12 cellular contexts compared by ENCODE assay signal in the genomic region with DNA sequence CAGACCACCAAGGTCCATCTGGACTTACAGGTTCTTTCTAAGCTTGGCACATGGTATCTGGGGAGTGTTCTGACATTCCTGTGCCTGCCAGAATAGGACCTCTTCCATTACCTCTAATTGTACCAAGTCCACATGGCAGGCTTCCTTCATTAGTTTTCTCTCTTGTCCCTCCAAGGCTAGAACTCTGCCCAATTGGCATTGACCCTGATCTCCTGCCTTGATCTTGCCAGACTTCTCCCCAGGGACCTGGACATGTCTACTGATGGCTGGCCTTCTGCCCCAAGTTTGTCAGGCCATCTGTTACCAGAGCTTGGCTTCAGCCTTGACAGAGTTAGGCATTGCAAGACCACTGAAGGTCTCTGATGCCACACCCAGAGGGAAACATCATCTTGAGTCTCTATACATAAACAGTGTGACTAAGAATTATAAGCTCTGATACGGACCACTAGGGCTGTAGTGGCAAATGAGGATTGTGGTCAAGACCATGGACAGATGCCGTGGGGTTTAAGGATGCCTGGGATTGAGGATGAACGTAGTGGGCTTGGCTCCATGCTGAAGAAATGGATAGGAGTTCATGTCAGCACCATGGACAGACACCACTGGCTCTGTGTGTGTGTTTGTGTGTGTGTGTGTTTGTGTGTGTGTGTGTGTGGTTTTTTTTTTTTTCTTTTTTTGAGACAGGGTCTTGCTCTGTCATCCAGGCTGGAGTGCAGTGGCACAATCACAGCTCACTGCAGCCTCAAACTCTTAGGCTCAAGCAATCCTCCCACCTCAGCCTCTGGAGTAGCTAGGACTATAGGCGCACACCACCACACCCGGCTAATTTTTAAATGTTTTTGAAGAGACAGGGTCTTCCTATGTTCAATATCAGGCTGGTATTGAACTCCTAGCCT. TPM values are rescaled to one million over a fixed set of nuclear protein-coding genes. Genes with fewer than 3 reads are reported as not detected.
DNase-seq lines count a peak whose midpoint lies in the region; ATAC-seq and TF ChIP-seq lines count a peak whose summit lies in the region.
"Had no signal": no experiment of that assay in that cellular context is flagged by ENCODE, and none has a peak within 500 bp of the region (broad histone marks: within the 10 kb centered on the region; RNA-seq: fewer than 3 reads in every experiment).

No MANE protein-coding gene starts in this region.

- H3K4me3 ChIP-seq in liver (ENCODE audit: low read depth in 1 of 3, low read length in 3 of 3) (no peak overlapping the region), esophagus squamous epithelium (no peak overlapping the region)
- H3K4me3 ChIP-seq in naive thymus-derived CD4-positive, alpha-beta T cell (ENCODE audit: low read length) = no peak overlapping the region
- H3K4me3 ChIP-seq: heart right ventricle had no signal

- no peak overlapping the region for H3K9ac ChIP-seq in liver (ENCODE audit: low read depth in 1 of 2, low read length in 2 of 2)

- no peak for TF ChIP-seq CTCF in liver (IDR thresholded peaks at IDR 0.05; ENCODE audit: low read depth, low read length, missing input control)
- no peak for TF ChIP-seq CTCF in esophagus squamous epithelium (IDR thresholded peaks at IDR 0.05)
- TF ChIP-seq CTCF in omental fat pad (IDR thresholded peaks at IDR 0.05) = no peak

- H3K27me3 ChIP-seq in liver (ENCODE audit: control insufficient read depth in 4 of 4, insufficient read depth in 4 of 4, low read length in 3 of 4) = no peaks in the 10 kb centered on the region
- peaks cover 0 to 31% (median 0%) of the 10 kb centered on the region in 4 donors for H3K27me3 ChIP-seq in esophagus squamous epithelium
- H3K27me3 ChIP-seq in naive thymus-derived CD4-positive, alpha-beta T cell (ENCODE audit: control insufficient read depth in 2 of 2, insufficient read depth in 2 of 2, low read length in 2 of 2) = no peaks in the 10 kb centered on the region

- H3K4me1 ChIP-seq in liver (ENCODE audit: control insufficient read depth in 4 of 4, insufficient read depth in 4 of 4, low read length in 3 of 4) (no peaks in the 10 kb centered on the region), esophagus squamous epithelium (no peaks in the 10 kb centered on the region)
- no peaks in the 10 kb centered on the region for H3K4me1 ChIP-seq in naive thymus-derived CD4-positive, alpha-beta T cell (ENCODE audit: control insufficient read depth in 2 of 2, insufficient read depth in 2 of 2, low read length in 2 of 2)
- H3K4me1 ChIP-seq: heart right ventricle had no signal

- no peaks in the 10 kb centered on the region for H3K36me3 Mint-ChIP-seq in activated T-helper 1 cell treated with anti-CD3 and anti-CD28 coated beads, Interleukin-12 subunit alpha, Interleukin-12 subunit beta, Interleukin-2, Interleukin-4 antibody, amounts not matched to agents 30 ng/mL and 10 ng/mL and 1 ng/mL, durations not matched to agents 14 hours and 24 hours and 36 hours (ENCODE audit: low read depth)
- no peaks in the 10 kb centered on the region for H3K36me3 Mint-ChIP-seq in naive thymus-derived CD4-positive, alpha-beta T cell

- no peak for ATAC-seq in omental fat pad (ENCODE audit: low FRiP score)
- ATAC-seq in naive thymus-derived CD4-positive, alpha-beta T cell = no peak
- ATAC-seq: heart right ventricle had no signal

- intact Hi-C loops in esophagus squamous epithelium (cut with DNase I) = no loop called here
- intact Hi-C loops in activated T-helper 1 cell treated with anti-CD3 and anti-CD28 coated beads, Interleukin-12 subunit alpha, Interleukin-12 subunit beta, Interleukin-2, Interleukin-4 antibody, amounts not matched to agents 30 ng/mL and 10 ng/mL and 1 ng/mL, durations not matched to agents 14 hours and 24 hours and 36 hours (cut with micrococcal nuclease) = no loop called here
- intact Hi-C loops in naive thymus-derived CD4-positive, alpha-beta T cell (cut with micrococcal nuclease) = no loop called here

- 54% methylated on average over 5 of the region's 5 CpGs for WGBS in liver
- 50 to 54% methylated on average over 5 of the region's 5 CpGs for WGBS in esophagus squamous epithelium, 2 donors

- no peak overlapping the region for H3K27ac Mint-ChIP-seq in activated T-helper 1 cell treated with anti-CD3 and anti-CD28 coated beads, Interleukin-12 subunit alpha, Interleukin-12 subunit beta, Interleukin-2, Interleukin-4 antibody, amounts not matched to agents 30 ng/mL and 10 ng/mL and 1 ng/mL, durations not matched to agents 14 hours and 24 hours and 36 hours
- no peak overlapping the region for H3K27ac Mint-ChIP-seq in naive thymus-derived CD4-positive, alpha-beta T cell
- H3K27ac Mint-ChIP-seq: activated B cell treated with CpG ODN at 0.5 μM for 24 hours had no signal

- H3K27me3 Mint-ChIP-seq in activated T-helper 1 cell treated with anti-CD3 and anti-CD28 coated beads, Interleukin-12 subunit alpha, Interleukin-12 subunit beta, Interleukin-2, Interleukin-4 antibody, amounts not matched to agents 30 ng/mL and 10 ng/mL and 1 ng/mL, durations not matched to agents 14 hours and 24 hours and 36 hours (ENCODE audit: insufficient read depth) = peaks cover 12% of the 10 kb centered on the region
- H3K27me3 Mint-ChIP-seq in naive thymus-derived CD4-positive, alpha-beta T cell = peaks cover 0 to 11% (median 4%) of the 10 kb centered on the region in 5 donors

- H3K9me3 ChIP-seq in liver (ENCODE audit: control insufficient read depth in 4 of 4, low read length in 3 of 4) (peaks cover 0 to 2% (median 0%) of the 10 kb centered on the region in 4 donors), esophagus squamous epithelium (no peaks in the 10 kb centered on the region)
- no peaks in the 10 kb centered on the region for H3K9me3 ChIP-seq in naive thymus-derived CD4-positive, alpha-beta T cell (ENCODE audit: control insufficient read depth in 2 of 3, low read length in 3 of 3)
- H3K9me3 ChIP-seq: heart right ventricle had no signal

- H3K4me3 Mint-ChIP-seq in activated T-helper 1 cell treated with anti-CD3 and anti-CD28 coated beads, Interleukin-12 subunit alpha, Interleukin-12 subunit beta, Interleukin-2, Interleukin-4 antibody, amounts not matched to agents 30 ng/mL and 10 ng/mL and 1 ng/mL, durations not matched to agents 14 hours and 24 hours and 36 hours = no peak overlapping the region
- H3K4me3 Mint-ChIP-seq in naive thymus-derived CD4-positive, alpha-beta T cell = no peak overlapping the region
- H3K4me3 Mint-ChIP-seq: activated B cell treated with CpG ODN at 0.5 μM for 24 hours had no signal

- no peaks in the 10 kb centered on the region for H3K36me3 ChIP-seq in liver (ENCODE audit: control insufficient read depth in 4 of 4, insufficient read depth in 3 of 4, low read depth in 1 of 4, low read length in 3 of 4)
- no peaks in the 10 kb centered on the region for H3K36me3 ChIP-seq in esophagus squamous epithelium
- H3K36me3 ChIP-seq in naive thymus-derived CD4-positive, alpha-beta T cell (ENCODE audit: control insufficient read depth in 2 of 3, insufficient read depth in 3 of 3, low read length in 3 of 3) = no peaks in the 10 kb centered on the region
- H3K36me3 ChIP-seq: heart right ventricle had no signal

- CTCF ChIA-PET in naive thymus-derived CD4-positive, alpha-beta T cell (lab: Charles Lee) = no interaction called here

- H3K27ac ChIP-seq in liver (ENCODE audit: low read depth in 1 of 2, low read length in 2 of 2) (no peak overlapping the region), esophagus squamous epithelium (no peak overlapping the region)
- H3K27ac ChIP-seq in naive thymus-derived CD4-positive, alpha-beta T cell (ENCODE audit: low read depth, low read length) = no peak overlapping the region
- H3K27ac ChIP-seq: heart right ventricle had no signal

- DNase-seq in ELR (ENCODE audit: low read depth) (peak; percentile 52), M059J (ENCODE audit: low read depth) (peak; percentile 34), cerebellar cortex (ENCODE audit: low spot score) (peak; percentile 50), esophagus squamous epithelium (lab: John Stamatoyannopoulos, UW) (no peak), omental fat pad (ENCODE audit: low spot score) (no peak)
- no peak for DNase-seq in activated T-helper 1 cell treated with anti-CD3 and anti-CD28 coated beads, Interleukin-12 subunit alpha, Interleukin-12 subunit beta, Interleukin-2, Interleukin-4 antibody, amounts not matched to agents 30 ng/mL and 10 ng/mL and 1 ng/mL, durations not matched to agents 14 hours and 24 hours and 36 hours (ENCODE audit: low spot score)
- no peak for DNase-seq in naive thymus-derived CD4-positive, alpha-beta T cell
- DNase-seq: activated B cell treated with CpG ODN at 0.5 μM for 24 hours, heart right ventricle, KG1, NCI-H774 had no signal

- no peak for TF ChIP-seq RAD21 in liver (IDR thresholded peaks at IDR 0.05)

- H3K4me1 Mint-ChIP-seq in activated T-helper 1 cell treated with anti-CD3 and anti-CD28 coated beads, Interleukin-12 subunit alpha, Interleukin-12 subunit beta, Interleukin-2, Interleukin-4 antibody, amounts not matched to agents 30 ng/mL and 10 ng/mL and 1 ng/mL, durations not matched to agents 14 hours and 24 hours and 36 hours (ENCODE audit: low read depth) = no peaks in the 10 kb centered on the region
- H3K4me1 Mint-ChIP-seq in naive thymus-derived CD4-positive, alpha-beta T cell = peaks cover 0 to 4% (median 0%) of the 10 kb centered on the region in 7 donors
- H3K4me1 Mint-ChIP-seq: activated B cell treated with CpG ODN at 0.5 μM for 24 hours had no signal

- no peak for TF ChIP-seq POLR2A in esophagus squamous epithelium (IDR thresholded peaks at IDR 0.05)

- POLR2A ChIA-PET in naive thymus-derived CD4-positive, alpha-beta T cell (lab: Charles Lee) = no interaction called here

- H3K9me3 Mint-ChIP-seq in activated T-helper 1 cell treated with anti-CD3 and anti-CD28 coated beads, Interleukin-12 subunit alpha, Interleukin-12 subunit beta, Interleukin-2, Interleukin-4 antibody, amounts not matched to agents 30 ng/mL and 10 ng/mL and 1 ng/mL, durations not matched to agents 14 hours and 24 hours and 36 hours = no peaks in the 10 kb centered on the region
- H3K9me3 Mint-ChIP-seq in naive thymus-derived CD4-positive, alpha-beta T cell = peaks cover 0 to 3% (median 0%) of the 10 kb centered on the region in 11 donors
- H3K9me3 Mint-ChIP-seq: activated B cell treated with CpG ODN at 0.5 μM for 24 hours had no signal

RNA-seq across cellular contexts. Expression of a gene that starts 19.5 kb away (rescaled TPM):
- total RNA-seq in M059J (2014; rRNA removed; shearing (Covaris generic)) = 63.2 and 72.0 TPM in 2 replicates
- total RNA-seq in liver (10 to 100 TPM; 19.1 to 34.7 TPM), esophagus squamous epithelium (10 to 100 TPM; 31.3 to 69.5 (median 39.9) TPM), omental fat pad (10 to 100 TPM; 31.4 to 39.9 (median 36.1) TPM)
- 10 to 100 TPM; 46.9 to 76.6 TPM for polyA plus RNA-seq in liver
- total RNA-seq in activated T-helper 1 cell treated with anti-CD3 and anti-CD28 coated beads, Interleukin-12 subunit alpha, Interleukin-12 subunit beta, Interleukin-2, Interleukin-4 antibody, amounts not matched to agents 30 ng/mL and 10 ng/mL and 1 ng/mL, durations not matched to agents 14 hours and 24 hours and 36 hours = 125 and 126 TPM in 2 replicates
- 10 to 100 TPM; 20.4 to 93.5 (median 23.5) TPM for total RNA-seq in naive thymus-derived CD4-positive, alpha-beta T cell
- polyA plus RNA-seq in naive thymus-derived CD4-positive, alpha-beta T cell = 10 to 100 TPM; 46.6 to 62.6 TPM

RNA-seq across cellular contexts. Expression of a gene that starts 57.9 kb away (rescaled TPM):
- 19.7 and 28.9 TPM in 2 replicates for total RNA-seq in M059J (2014; rRNA removed; shearing (Covaris generic))
- 1 to 10 TPM; 2.9 to 3.2 TPM for total RNA-seq in liver
- 1 to 10 TPM; 1.2 to 3.4 TPM for polyA plus RNA-seq in liver
- 1 to 10 TPM in 3 of 4 donors, under 1 TPM in 1; 0.53 to 4.8 (median 3.8) TPM for total RNA-seq in esophagus squamous epithelium
- 25.3 and 25.9 TPM in 2 replicates for total RNA-seq in activated T-helper 1 cell treated with anti-CD3 and anti-CD28 coated beads, Interleukin-12 subunit alpha, Interleukin-12 subunit beta, Interleukin-2, Interleukin-4 antibody, amounts not matched to agents 30 ng/mL and 10 ng/mL and 1 ng/mL, durations not matched to agents 14 hours and 24 hours and 36 hours
- 10 to 100 TPM in 3 of 4 donors, 1 to 10 TPM in 1; 9.6 to 28.8 (median 15.5) TPM for total RNA-seq in omental fat pad
- total RNA-seq in naive thymus-derived CD4-positive, alpha-beta T cell = 10 to 100 TPM in 1 of 5 experiments, 1 to 10 TPM in 4; 3.2 to 15.2 (median 4.6) TPM
- 1 to 10 TPM; 3.6 to 5.5 TPM for polyA plus RNA-seq in naive thymus-derived CD4-positive, alpha-beta T cell

Comparison
In these comparisons a context has a peak if more than half of its experiments do, and no peak if none do; other contexts are left out.
1. DNase-seq: peak in ELR (single experiment), M059J (single experiment) and cerebellar cortex (single experiment); none in esophagus squamous epithelium (single experiment), activated T-helper 1 cell treated with anti-CD3 and anti-CD28 coated beads, Interleukin-12 subunit alpha, Interleukin-12 subunit beta, Interleukin-2, Interleukin-4 antibody, amounts not matched to agents 30 ng/mL and 10 ng/mL and 1 ng/mL, durations not matched to agents 14 hours and 24 hours and 36 hours (single experiment), omental fat pad (single experiment) and naive thymus-derived CD4-positive, alpha-beta T cell (0 of 9).